Comparison of ENCODE assay signal across 2 cellular contexts in genomic region chr14:43067372-43067771, GRCh38.
DNase-seq lines count a peak whose midpoint lies in the region; ATAC-seq, FAIRE-seq and TF ChIP-seq lines count a peak whose summit lies in the region.
"Not testable (repeated sequence)": the region's sequence is repeated elsewhere in the genome, so short reads cannot be mapped to it uniquely, and the experiment has no call there.

No MANE protein-coding gene starts in this region.

- not testable (repeated sequence) for BruUV-seq in GM12878 (replicated peaks; lab: Mats Ljungman, UMichigan); HepG2 (replicated peaks; lab: Mats Ljungman, UMichigan)

- not testable (repeated sequence) for H3K9ac ChIP-seq in GM12878 (ENCODE audit: control insufficient read depth, insufficient read depth, low read length); HepG2 (ENCODE audit: insufficient read depth, low read depth, low read length)

- H3K4me1 ChIP-seq in GM12878 (ENCODE audit: control insufficient read depth, insufficient read depth, low read length); HepG2 (ENCODE audit: insufficient read depth, low read length): not testable (repeated sequence)

- in situ Hi-C loops in GM12878 (cut with MboI); HepG2 (cut with HindIII; ENCODE audit: extremely low pct_ligation_motif_present, low pct_unique_long_range_greater_than_20kb): not testable (repeated sequence)

- CTCF ChIA-PET in GM12878 (lab: Yijun Ruan, JAX); HepG2 (lab: Yijun Ruan, JAX; ENCODE audit: low intra/inter-chr PET ratio, low total read pairs): not testable (repeated sequence)

- H2AFZ ChIP-seq in GM12878 (ENCODE audit: control insufficient read depth, low read depth, low read length); HepG2 (ENCODE audit: low read length): not testable (repeated sequence)

- ATAC-seq in GM12878, HepG2: not testable (repeated sequence)

- not testable (repeated sequence) for H3K4me2 ChIP-seq in GM12878 (ENCODE audit: control insufficient read depth, insufficient read depth); HepG2 (ENCODE audit: low read depth, low read length)

- not testable (repeated sequence) for H3K27me3 ChIP-seq in GM12878 (replicated peaks in 1 of 2; ENCODE audit: control insufficient read depth in 2 of 2, insufficient read depth in 2 of 2, low read length in 1 of 2); HepG2 (ENCODE audit: control insufficient read depth in 1 of 2, insufficient read depth in 2 of 2, low read length in 2 of 2)

- TF ChIP-seq EP300 in GM12878 (IDR thresholded peaks at IDR 0.05; ENCODE audit: borderline replicate concordance in 1 of 2, control insufficient read depth in 1 of 2, low read depth in 2 of 2, low read length in 2 of 2); HepG2 (IDR thresholded peaks at IDR 0.05; ENCODE audit: low read depth in 2 of 2, low read length in 2 of 2); HepG2 (CRISPR knock-in tag; IDR thresholded peaks at IDR 0.05; ENCODE audit: borderline replicate concordance): not testable (repeated sequence)

- H3K9me3 ChIP-seq in GM12878 (replicated peaks; ENCODE audit: control insufficient read depth, insufficient read depth, low read length), result not testable (repeated sequence)
- peaks cover 46% of the 10 kb centered on the region for H3K9me3 ChIP-seq in HepG2 (ENCODE audit: low read length)

- H3K79me2 ChIP-seq in GM12878 (ENCODE audit: control insufficient read depth, insufficient read depth, low read length); HepG2 (ENCODE audit: insufficient read depth, low read length): not testable (repeated sequence)

- RAD21 ChIA-PET in GM12878 (lab: Charles Lee; ENCODE audit: unreplicated experiment), result not testable (repeated sequence)

- not testable (repeated sequence) for FAIRE-seq in GM12878 (lab: Jason Lieb, UNC); HepG2 (lab: Jason Lieb, UNC)

- H3K27ac ChIP-seq in GM12878 (ENCODE audit: control insufficient read depth, insufficient read depth); HepG2 (ENCODE audit: extremely low read length, insufficient read depth, low read length): not testable (repeated sequence)

- WGBS in GM12878 (ENCODE audit: insufficient coverage, insufficient replicate concordance, low lambda C conversion rate, missing lambda C conversion rate), result 14% methylated on average over 2 of the region's 3 CpGs
- 8% methylated on average over 3 of the region's 3 CpGs for WGBS in HepG2 (ENCODE audit: low lambda C conversion rate)

- H3K36me3 ChIP-seq in GM12878 (ENCODE audit: control insufficient read depth in 2 of 2, insufficient read depth in 2 of 2, low read length in 1 of 2); HepG2 (replicated peaks in 1 of 2; ENCODE audit: control insufficient read depth in 1 of 2, insufficient read depth in 2 of 2, low read length in 2 of 2): not testable (repeated sequence)

- POLR2A ChIA-PET in GM12878 (lab: Charles Lee); HepG2 (lab: Yijun Ruan, JAX): not testable (repeated sequence)

- not testable (repeated sequence) for H4K20me1 ChIP-seq in GM12878 (ENCODE audit: control insufficient read depth, insufficient read depth); HepG2 (ENCODE audit: insufficient read depth, low read length)

- TF ChIP-seq RAD21 in GM12878 (IDR thresholded peaks at IDR 0.05; ENCODE audit: insufficient read depth, low read depth, low read length); HepG2 (CRISPR knock-in tag; IDR thresholded peaks at IDR 0.05): not testable (repeated sequence)

- TF ChIP-seq POLR2A in GM12878 (IDR thresholded peaks at IDR 0.05; ENCODE audit: low read depth, low read length); HepG2 (IDR thresholded peaks at IDR 0.05; ENCODE audit: insufficient read depth in 1 of 2, low read depth in 2 of 2, low read length in 2 of 2): not testable (repeated sequence)

- DNase-seq in GM12878 (ENCODE audit: low read depth, low spot score); HepG2 (ENCODE audit: low spot score): not testable (repeated sequence)

- H3K4me3 ChIP-seq in GM12878; HepG2 (replicated peaks in 1 of 3; ENCODE audit: insufficient read depth in 1 of 3, low read depth in 2 of 3, low read length in 3 of 3): not testable (repeated sequence)

- SMC1A ChIA-PET in GM12878 (lab: Charles Lee; ENCODE audit: uncharacterized antibody, unreplicated experiment), result not testable (repeated sequence)

- intact Hi-C loops in GM12878 (cut with micrococcal nuclease; ENCODE audit: unreplicated experiment); HepG2 (cut with micrococcal nuclease; ENCODE audit: unreplicated experiment): not testable (repeated sequence)

- not testable (repeated sequence) for TF ChIP-seq CTCF in GM12878 (IDR thresholded peaks at IDR 0.05 in 2 of 3, conservative IDR thresholded peaks at IDR 0.05 in 1 of 3; ENCODE audit: control insufficient read depth in 2 of 3, extremely low read depth in 1 of 3, insufficient read depth in 1 of 3, low read depth in 3 of 3, low read length in 3 of 3); HepG2 (CRISPR knock-in tag; IDR thresholded peaks at IDR 0.05)

TF ChIP-seq in GM12878, 131 proteins besides CTCF, POLR2A, EP300 and RAD21:
- 0 out of 2 replicates have a peak, but pooled peaks have one; percentile 24 for TF ChIP-seq FOXK2 (IDR thresholded peaks at IDR 0.05)

TF ChIP-seq in HepG2, 621 proteins besides CTCF, POLR2A, EP300 and RAD21:
- TF ChIP-seq ZNF282 (IDR thresholded peaks at IDR 0.05; ENCODE audit: partially characterized antibody), result peak; percentile 58
- TF ChIP-seq PLRG1 (conservative IDR thresholded peaks at IDR 0.05), result 0 out of 2 replicates have a peak, but pooled peaks have one; percentile 20
- 0 out of 2 replicates have a peak, but pooled peaks have one; percentile 54 for TF ChIP-seq IKZF1 (IDR thresholded peaks at IDR 0.05)
